ENCODE assay signal across 29 cellular contexts in genomic region chr1:114092118-114092517, GRCh38.
"Had no signal": no experiment of that assay in that cellular context is flagged by ENCODE, and none has a peak within 500 bp of the region (broad histone marks: within the 10 kb centered on the region; RNA-seq: fewer than 3 reads in every experiment).

No MANE protein-coding gene starts in this region.

- H3K4me1 ChIP-seq: ascending aorta had no signal

- H3K36me3 ChIP-seq: ascending aorta, brain microvascular endothelial cell, esophagus muscularis mucosa, gastrocnemius medialis, heart left ventricle had no signal

- H3K27me3 ChIP-seq: ascending aorta, esophagus muscularis mucosa, gastrocnemius medialis, heart left ventricle had no signal

- H3K9me3 ChIP-seq: ascending aorta, esophagus muscularis mucosa, gastrocnemius medialis, heart left ventricle had no signal

- DNase-seq: activated CD4-positive, alpha-beta memory T cell treated with anti-CD3 and anti-CD28 coated beads for 36 hours; activated CD4-positive, alpha-beta T cell treated with anti-CD3 and anti-CD28 coated beads for 36 hours; activated CD4-positive, alpha-beta T cell treated with anti-CD3 and anti-CD28 coated beads, Interleukin-2, amount 10 ng/mL, durations not matched to agents 24 days and 14 days; activated CD4-positive, CD25-positive, alpha-beta regulatory T cell; activated CD4-positive, CD25-positive, alpha-beta regulatory T cell treated with anti-CD3 and anti-CD28 coated beads, Interleukin-2, amount 50 U/mL, for 72 hours; activated CD8-positive, alpha-beta memory T cell treated with anti-CD3 and anti-CD28 coated beads, Interleukin-2, amount 10 ng/mL, durations not matched to agents 7 days and 5 days; activated CD8-positive, alpha-beta memory T cell treated with anti-CD3 and anti-CD28 coated beads, Interleukin-2, amount 50 U/mL, for 4 hours; activated CD8-positive, alpha-beta T cell treated with anti-CD3 and anti-CD28 coated beads, Interleukin-2, amount 10 ng/mL, durations not matched to agents 7 days and 5 days; activated gamma-delta T cell; activated naive CD4-positive, alpha-beta T cell; activated naive CD4-positive, alpha-beta T cell treated with anti-CD3 and anti-CD28 coated beads, Interleukin-2, amount 10 ng/mL, durations not matched to agents 7 days and 5 days; activated naive CD8-positive, alpha-beta T cell treated with anti-CD3 and anti-CD28 coated beads, Interleukin-2, amount 10 ng/mL, durations not matched to agents 7 days and 5 days; activated T-cell treated with anti-CD3 and anti-CD28 coated beads, Interleukin-2, amount 50 U/mL, for 1 hour; activated T-cell treated with anti-CD3 and anti-CD28 coated beads, Interleukin-2, amount 50 U/mL, for 48 hours; brain microvascular endothelial cell; effector CD4-positive, alpha-beta T cell; effector memory CD8-positive, alpha-beta T cell; foreskin keratinocyte; gastrocnemius medialis; glutamatergic neuron; heart left ventricle; T-helper 2 cell had no signal

- H3K4me1 Mint-ChIP-seq: activated CD4-positive, alpha-beta T cell treated with anti-CD3 and anti-CD28 coated beads for 36 hours; activated CD4-positive, alpha-beta T cell treated with anti-CD3 and anti-CD28 coated beads, Interleukin-2, amount 10 ng/mL, durations not matched to agents 24 days and 14 days; activated naive CD4-positive, alpha-beta T cell treated with anti-CD3 and anti-CD28 coated beads, Interleukin-2, amount 10 ng/mL, durations not matched to agents 7 days and 5 days had no signal

- H3K4me3 ChIP-seq: ascending aorta, coronary artery, esophagus muscularis mucosa, gastrocnemius medialis, heart left ventricle had no signal

- H3K27ac Mint-ChIP-seq: activated CD4-positive, alpha-beta memory T cell treated with anti-CD3 and anti-CD28 coated beads for 36 hours; activated CD4-positive, alpha-beta T cell treated with anti-CD3 and anti-CD28 coated beads for 36 hours; activated CD4-positive, alpha-beta T cell treated with anti-CD3 and anti-CD28 coated beads, Interleukin-2, amount 10 ng/mL, durations not matched to agents 24 days and 14 days; activated CD8-positive, alpha-beta memory T cell treated with anti-CD3 and anti-CD28 coated beads, Interleukin-2, amount 10 ng/mL, durations not matched to agents 7 days and 5 days; activated CD8-positive, alpha-beta T cell treated with anti-CD3 and anti-CD28 coated beads, Interleukin-2, amount 10 ng/mL, durations not matched to agents 7 days and 5 days; activated naive CD4-positive, alpha-beta T cell treated with anti-CD3 and anti-CD28 coated beads, Interleukin-2, amount 10 ng/mL, durations not matched to agents 7 days and 5 days; activated naive CD4-positive, alpha-beta T cell treated with anti-CD3 and anti-CD28 coated beads, Interleukin-2, amount 50 U/mL, for 72 hours; activated naive CD8-positive, alpha-beta T cell treated with anti-CD3 and anti-CD28 coated beads, Interleukin-2, amount 10 ng/mL, durations not matched to agents 7 days and 5 days; activated T-helper 1 cell treated with anti-CD3 and anti-CD28 coated beads, Interleukin-12 subunit alpha, Interleukin-12 subunit beta, Interleukin-2, Interleukin-4 antibody, amounts not matched to agents 30 ng/mL and 10 ng/mL and 1 ng/mL, durations not matched to agents 14 hours and 24 hours and 36 hours; dendritic cell treated with granulocyte-macrophage colony-stimulating factor and Interleukin-4, amounts not matched to agents 40 ng/mL and 50 ng/mL, for 4 days had no signal

- H3K9me3 Mint-ChIP-seq: activated CD4-positive, alpha-beta memory T cell treated with anti-CD3 and anti-CD28 coated beads for 36 hours; activated CD4-positive, alpha-beta T cell treated with anti-CD3 and anti-CD28 coated beads, Interleukin-2, amount 10 ng/mL, durations not matched to agents 24 days and 14 days; activated naive CD4-positive, alpha-beta T cell treated with anti-CD3 and anti-CD28 coated beads, Interleukin-2, amount 10 ng/mL, durations not matched to agents 7 days and 5 days; activated naive CD4-positive, alpha-beta T cell treated with anti-CD3 and anti-CD28 coated beads, Interleukin-2, amount 50 U/mL, for 72 hours; activated naive CD8-positive, alpha-beta T cell treated with anti-CD3 and anti-CD28 coated beads, Interleukin-2, amount 10 ng/mL, durations not matched to agents 7 days and 5 days; activated T-helper 1 cell treated with anti-CD3 and anti-CD28 coated beads, Interleukin-12 subunit alpha, Interleukin-12 subunit beta, Interleukin-2, Interleukin-4 antibody, amounts not matched to agents 30 ng/mL and 10 ng/mL and 1 ng/mL, durations not matched to agents 14 hours and 24 hours and 36 hours; central memory CD8-positive, alpha-beta T cell; dendritic cell treated with granulocyte-macrophage colony-stimulating factor and Interleukin-4, amounts not matched to agents 40 ng/mL and 50 ng/mL, for 4 days; effector memory CD8-positive, alpha-beta T cell had no signal

- H3K4me3 Mint-ChIP-seq: activated CD4-positive, alpha-beta memory T cell treated with anti-CD3 and anti-CD28 coated beads for 36 hours; activated CD4-positive, alpha-beta T cell treated with anti-CD3 and anti-CD28 coated beads for 36 hours; activated CD4-positive, alpha-beta T cell treated with anti-CD3 and anti-CD28 coated beads, Interleukin-2, amount 10 ng/mL, durations not matched to agents 24 days and 14 days; activated CD8-positive, alpha-beta memory T cell treated with anti-CD3 and anti-CD28 coated beads, Interleukin-2, amount 10 ng/mL, durations not matched to agents 7 days and 5 days; activated CD8-positive, alpha-beta T cell treated with anti-CD3 and anti-CD28 coated beads, Interleukin-2, amount 10 ng/mL, durations not matched to agents 7 days and 5 days; activated naive CD4-positive, alpha-beta T cell treated with anti-CD3 and anti-CD28 coated beads, Interleukin-2, amount 10 ng/mL, durations not matched to agents 7 days and 5 days; activated naive CD8-positive, alpha-beta T cell treated with anti-CD3 and anti-CD28 coated beads, Interleukin-2, amount 10 ng/mL, durations not matched to agents 7 days and 5 days; activated T-helper 1 cell treated with anti-CD3 and anti-CD28 coated beads, Interleukin-12 subunit alpha, Interleukin-12 subunit beta, Interleukin-2, Interleukin-4 antibody, amounts not matched to agents 30 ng/mL and 10 ng/mL and 1 ng/mL, durations not matched to agents 14 hours and 24 hours and 36 hours; central memory CD8-positive, alpha-beta T cell; dendritic cell treated with granulocyte-macrophage colony-stimulating factor and Interleukin-4, amounts not matched to agents 40 ng/mL and 50 ng/mL, for 4 days; effector memory CD8-positive, alpha-beta T cell had no signal

- H3K27ac ChIP-seq: ascending aorta, brain microvascular endothelial cell, coronary artery, esophagus muscularis mucosa, foreskin keratinocyte, gastrocnemius medialis, heart left ventricle had no signal

- H3K36me3 Mint-ChIP-seq: activated CD4-positive, alpha-beta memory T cell treated with anti-CD3 and anti-CD28 coated beads for 36 hours; activated CD8-positive, alpha-beta memory T cell treated with anti-CD3 and anti-CD28 coated beads, Interleukin-2, amount 10 ng/mL, durations not matched to agents 7 days and 5 days; activated naive CD4-positive, alpha-beta T cell treated with anti-CD3 and anti-CD28 coated beads, Interleukin-2, amount 10 ng/mL, durations not matched to agents 7 days and 5 days; activated naive CD4-positive, alpha-beta T cell treated with anti-CD3 and anti-CD28 coated beads, Interleukin-2, amount 50 U/mL, for 72 hours; activated naive CD8-positive, alpha-beta T cell treated with anti-CD3 and anti-CD28 coated beads, Interleukin-2, amount 10 ng/mL, durations not matched to agents 7 days and 5 days had no signal
